11 cellular contexts compared by ENCODE assay signal in genomic region chr15:65819563-65819960, GRCh38. TPM values are rescaled to one million over a fixed set of nuclear protein-coding genes. Genes with fewer than 3 reads are reported as not detected.
A peak's percentile ranks its signal among the peaks of the same experiment; 100 is the strongest.
DNase-seq lines count a peak whose midpoint lies in the region; ATAC-seq lines count a peak whose summit lies in the region.
"Had no signal": no experiment of that assay in that cellular context is flagged by ENCODE, and none has a peak within 500 bp of the region (broad histone marks: within the 10 kb centered on the region; RNA-seq: fewer than 3 reads in every experiment).

No MANE protein-coding gene starts in this region.

- no peak for ATAC-seq in stimulated activated naive CD8-positive, alpha-beta T cell treated with anti-CD3 and anti-CD28 coated beads, Interleukin-15, amount 100 ng/mL, for 72 hours
- ATAC-seq: body of pancreas had no signal

- H3K9me3 Mint-ChIP-seq in activated CD4-positive, alpha-beta memory T cell treated with anti-CD3 and anti-CD28 coated beads for 36 hours, result no peaks in the 10 kb centered on the region
- H3K9me3 Mint-ChIP-seq in activated CD4-positive, alpha-beta memory T cell treated with anti-CD3 and anti-CD28 coated beads, Interleukin-2, amount 10 ng/mL, durations not matched to agents 7 days and 5 days, result peaks cover 6% of the 10 kb centered on the region
- no peaks in the 10 kb centered on the region for H3K9me3 Mint-ChIP-seq in stimulated activated naive CD8-positive, alpha-beta T cell treated with anti-CD3 and anti-CD28 coated beads, Interleukin-15, amount 100 ng/mL, for 72 hours

- peaks cover 53% of the 10 kb centered on the region for H3K4me1 Mint-ChIP-seq in activated CD4-positive, alpha-beta memory T cell treated with anti-CD3 and anti-CD28 coated beads for 36 hours (ENCODE audit: low read depth)
- peaks cover 53% of the 10 kb centered on the region for H3K4me1 Mint-ChIP-seq in activated CD4-positive, alpha-beta memory T cell treated with anti-CD3 and anti-CD28 coated beads, Interleukin-2, amount 10 ng/mL, durations not matched to agents 7 days and 5 days
- peaks cover 80% of the 10 kb centered on the region for H3K4me1 Mint-ChIP-seq in stimulated activated naive CD8-positive, alpha-beta T cell treated with anti-CD3 and anti-CD28 coated beads, Interleukin-15, amount 100 ng/mL, for 72 hours

- intact Hi-C loops in activated CD4-positive, alpha-beta memory T cell treated with anti-CD3 and anti-CD28 coated beads for 36 hours (cut with micrococcal nuclease), result loop anchor here (1.0 to 2.0 kb wide), 6 partner anchors 9 to 68 kb away; partner anchors contain the start of gene DENND4A

- POLR2A ChIA-PET in activated CD4-positive, alpha-beta memory T cell treated with anti-CD3 and anti-CD28 coated beads for 36 hours (lab: Charles Lee), result interaction anchor here (1.0 to 3.4 kb wide), 4 partner anchors 13 to 58 kb away, joined by 4 to 44 read pairs (median 8); partner anchors contain the start of gene DENND4A
- POLR2A ChIA-PET in activated CD4-positive, alpha-beta memory T cell treated with anti-CD3 and anti-CD28 coated beads, Interleukin-2, amount 10 ng/mL, durations not matched to agents 7 days and 5 days (lab: Charles Lee), result interaction anchor here (1.0 to 7.3 kb wide), 9 partner anchors 13 to 208 kb away, joined by 3 to 110 read pairs (median 7); partner anchors contain the start of genes DENND4A, INTS14 and RAB11A

- no peak overlapping the region for H3K4me3 Mint-ChIP-seq in activated CD4-positive, alpha-beta memory T cell treated with anti-CD3 and anti-CD28 coated beads for 36 hours
- no peak overlapping the region for H3K4me3 Mint-ChIP-seq in activated CD4-positive, alpha-beta memory T cell treated with anti-CD3 and anti-CD28 coated beads, Interleukin-2, amount 10 ng/mL, durations not matched to agents 7 days and 5 days
- H3K4me3 Mint-ChIP-seq in stimulated activated naive CD8-positive, alpha-beta T cell treated with anti-CD3 and anti-CD28 coated beads, Interleukin-15, amount 100 ng/mL, for 72 hours, result peak overlapping the region; percentile 64 to 79

- CTCF ChIA-PET in activated CD4-positive, alpha-beta memory T cell treated with anti-CD3 and anti-CD28 coated beads for 36 hours (lab: Charles Lee), result interaction anchor here (1.0 to 2.2 kb wide), 3 partner anchors 10 to 13 kb away, joined by 5 to 9 read pairs (median 7); no protein-coding TSS in a partner anchor
- CTCF ChIA-PET in activated CD4-positive, alpha-beta memory T cell treated with anti-CD3 and anti-CD28 coated beads, Interleukin-2, amount 10 ng/mL, durations not matched to agents 7 days and 5 days (lab: Charles Lee), result interaction anchor here (0.7 to 5.9 kb wide), 7 partner anchors 9 to 209 kb away, joined by 3 to 34 read pairs (median 4); partner anchors contain the start of genes DENND4A, INTS14 and RAB11A

- peak overlapping the region; percentile 66 for H3K27ac Mint-ChIP-seq in activated CD4-positive, alpha-beta memory T cell treated with anti-CD3 and anti-CD28 coated beads for 36 hours
- H3K27ac Mint-ChIP-seq in activated CD4-positive, alpha-beta memory T cell treated with anti-CD3 and anti-CD28 coated beads, Interleukin-2, amount 10 ng/mL, durations not matched to agents 7 days and 5 days, result no peak overlapping the region
- H3K27ac Mint-ChIP-seq in stimulated activated naive CD8-positive, alpha-beta T cell treated with anti-CD3 and anti-CD28 coated beads, Interleukin-15, amount 100 ng/mL, for 72 hours, result peak overlapping the region; percentile 97

- no peak for DNase-seq in activated CD4-positive, alpha-beta memory T cell treated with anti-CD3 and anti-CD28 coated beads for 36 hours
- no peak for DNase-seq in activated CD4-positive, alpha-beta memory T cell treated with anti-CD3 and anti-CD28 coated beads, Interleukin-2, amount 10 ng/mL, durations not matched to agents 7 days and 5 days
- DNase-seq in OCI-M1 (lab: John Stamatoyannopoulos, UW) (peak; percentile 91), dermis blood vessel endothelial cell (peak; percentile 50), mesenteric fat pad (ENCODE audit: low spot score) (no peak), NOMO-1 treated with dmso at 0.1 percent for 144 hours (lab: John Stamatoyannopoulos, UW; ENCODE audit: unreplicated experiment) (no peak)
- no peak for DNase-seq in stimulated activated naive CD8-positive, alpha-beta T cell treated with anti-CD3 and anti-CD28 coated beads, Interleukin-15, amount 100 ng/mL, for 72 hours
- DNase-seq in activated CD8-positive, alpha-beta memory T cell treated with anti-CD3 and anti-CD28 coated beads, Interleukin-2, amount 50 U/mL, for 4 hours, result no peak
- DNase-seq: body of pancreas, NCI-H2029 treated with DMSO at 0.1 percent for 48 hours, thyroid gland had no signal

- no peaks in the 10 kb centered on the region for H3K36me3 Mint-ChIP-seq in activated CD4-positive, alpha-beta memory T cell treated with anti-CD3 and anti-CD28 coated beads for 36 hours
- H3K36me3 Mint-ChIP-seq in activated CD4-positive, alpha-beta memory T cell treated with anti-CD3 and anti-CD28 coated beads, Interleukin-2, amount 10 ng/mL, durations not matched to agents 7 days and 5 days (ENCODE audit: low read depth), result peaks cover 11% of the 10 kb centered on the region

- H3K27me3 Mint-ChIP-seq in activated CD4-positive, alpha-beta memory T cell treated with anti-CD3 and anti-CD28 coated beads for 36 hours, result no peaks in the 10 kb centered on the region
- H3K27me3 Mint-ChIP-seq in activated CD4-positive, alpha-beta memory T cell treated with anti-CD3 and anti-CD28 coated beads, Interleukin-2, amount 10 ng/mL, durations not matched to agents 7 days and 5 days, result peaks cover 7% of the 10 kb centered on the region
- H3K27me3 Mint-ChIP-seq in stimulated activated naive CD8-positive, alpha-beta T cell treated with anti-CD3 and anti-CD28 coated beads, Interleukin-15, amount 100 ng/mL, for 72 hours, result no peaks in the 10 kb centered on the region

RNA-seq across cellular contexts. Expression of gene DENND4A, which starts 27.5 kb away (rescaled TPM):
- 10 to 100 TPM; 39.9 to 41.3 TPM for total RNA-seq in activated CD4-positive, alpha-beta memory T cell treated with anti-CD3 and anti-CD28 coated beads for 36 hours
- 10 to 100 TPM; 40.4 to 41.1 TPM for total RNA-seq in activated CD4-positive, alpha-beta memory T cell treated with anti-CD3 and anti-CD28 coated beads, Interleukin-2, amount 10 ng/mL, durations not matched to agents 7 days and 5 days
- total RNA-seq in dermis blood vessel endothelial cell (27.6 and 41.5 TPM in 2 replicates), mesenteric fat pad (30.4 TPM)

RNA-seq across cellular contexts. Expression of gene RAB11A, which starts 49.7 kb away (rescaled TPM):
- total RNA-seq in activated CD4-positive, alpha-beta memory T cell treated with anti-CD3 and anti-CD28 coated beads for 36 hours, result 100 to 1,000 TPM; 171 to 181 TPM
- 100 to 1,000 TPM; 192 to 193 TPM for total RNA-seq in activated CD4-positive, alpha-beta memory T cell treated with anti-CD3 and anti-CD28 coated beads, Interleukin-2, amount 10 ng/mL, durations not matched to agents 7 days and 5 days
- 485 and 795 TPM in 2 replicates for total RNA-seq in dermis blood vessel endothelial cell
- total RNA-seq in mesenteric fat pad, result 207 TPM

Comparison
In these comparisons a context has a peak if more than half of its experiments do, and no peak if none do; other contexts are left out.
1. DNase-seq: peak in OCI-M1 (single experiment) and dermis blood vessel endothelial cell (single experiment); none in activated CD4-positive, alpha-beta memory T cell treated with anti-CD3 and anti-CD28 coated beads for 36 hours (single experiment), activated CD4-positive, alpha-beta memory T cell treated with anti-CD3 and anti-CD28 coated beads, Interleukin-2, amount 10 ng/mL, durations not matched to agents 7 days and 5 days (single experiment), stimulated activated naive CD8-positive, alpha-beta T cell treated with anti-CD3 and anti-CD28 coated beads, Interleukin-15, amount 100 ng/mL, for 72 hours (0 of 2), mesenteric fat pad (single experiment), activated CD8-positive, alpha-beta memory T cell treated with anti-CD3 and anti-CD28 coated beads, Interleukin-2, amount 50 U/mL, for 4 hours (single experiment) and NOMO-1 treated with dmso at 0.1 percent for 144 hours (single experiment).
2. H3K4me3 Mint-ChIP-seq: peak in stimulated activated naive CD8-positive, alpha-beta T cell treated with anti-CD3 and anti-CD28 coated beads, Interleukin-15, amount 100 ng/mL, for 72 hours (2 of 2); none in activated CD4-positive, alpha-beta memory T cell treated with anti-CD3 and anti-CD28 coated beads for 36 hours (single experiment) and activated CD4-positive, alpha-beta memory T cell treated with anti-CD3 and anti-CD28 coated beads, Interleukin-2, amount 10 ng/mL, durations not matched to agents 7 days and 5 days (single experiment).